ENCODE assay signal across 8 cellular contexts in the genomic region with DNA sequence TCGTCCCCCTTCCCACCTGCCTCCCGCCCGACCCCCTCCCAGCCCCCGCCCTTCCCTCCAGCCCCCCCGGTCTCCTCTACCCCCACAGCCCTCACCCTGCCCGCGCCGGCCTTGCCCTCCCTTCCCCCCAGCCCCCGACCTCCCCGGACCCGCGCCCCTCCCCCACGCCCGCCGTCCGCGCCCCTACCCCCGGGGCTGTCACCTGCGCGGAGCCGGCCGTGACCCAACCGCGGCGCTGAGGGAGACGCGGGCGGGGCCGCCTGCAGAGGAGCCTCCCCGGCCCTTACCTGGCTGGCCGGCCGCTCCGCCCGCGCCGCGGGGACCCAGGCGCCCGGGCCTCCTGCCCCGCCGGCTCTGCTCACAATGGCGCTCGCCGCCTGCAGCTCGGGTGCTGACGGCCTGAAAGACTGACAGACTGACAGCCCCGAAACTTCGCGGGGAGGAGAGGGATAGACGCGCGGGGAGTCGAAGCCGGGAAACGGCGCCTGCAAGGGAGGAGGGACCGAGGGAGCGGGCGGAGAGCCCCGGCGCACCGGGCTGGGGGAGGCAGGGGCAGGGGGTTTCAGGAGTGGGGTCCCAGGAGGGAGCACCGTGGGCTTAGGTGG. TPM values are rescaled to one million over a fixed set of nuclear protein-coding genes. Genes with fewer than 3 reads are reported as not detected.
DNase-seq lines count a peak whose midpoint lies in the region; ATAC-seq and TF ChIP-seq lines count a peak whose summit lies in the region.

No MANE protein-coding gene starts in this region.

- H3K9ac ChIP-seq in SK-N-SH, result no peak overlapping the region

- H3K9me2 ChIP-seq in SK-N-SH, result no peaks in the 10 kb centered on the region

- peaks cover 4 to 37% of the 10 kb centered on the region in 2 experiments; a peak in 1 of 4 replicates for H3K4me1 ChIP-seq in SK-N-SH (ENCODE audit: control insufficient read depth in 1 of 2, insufficient read depth in 2 of 2, low read depth in 1 of 2, low read length in 1 of 2)
- H3K4me1 ChIP-seq in psoas muscle, result peaks cover 5% of the 10 kb centered on the region

- no peak for TF ChIP-seq EP300 in SK-N-SH (IDR thresholded peaks at IDR 0.05; ENCODE audit: borderline replicate concordance in 1 of 2, low read depth in 1 of 2, low read length in 1 of 2)

- intact Hi-C loops in psoas muscle (cut with DNase I), result loop anchor here in 1 of 2 donors (5.0 kb wide), 1 partner anchor 64 kb away; a partner anchor contains a TSS

- peak overlapping the region; percentile 92 for H3K4me2 ChIP-seq in SK-N-SH

- H3K79me2 ChIP-seq in SK-N-SH (ENCODE audit: insufficient read depth), result no peaks in the 10 kb centered on the region

- POLR2A ChIA-PET in SK-N-SH (lab: Yijun Ruan, JAX), result no interaction called here

- H3K9me3 ChIP-seq in SK-N-SH, result no peaks in the 10 kb centered on the region
- H3K9me3 ChIP-seq in psoas muscle, result no peaks in the 10 kb centered on the region

- CTCF ChIA-PET in SK-N-SH (lab: Yijun Ruan, JAX), result interaction anchor here (1.0 to 12.5 kb wide), 5 partner anchors 16 to 41 kb away, joined by 3 to 132 read pairs (median 3); no protein-coding TSS in a partner anchor

- peak overlapping the region; percentile 61 to 70 for H3K4me3 ChIP-seq in SK-N-SH (ENCODE audit: low read depth in 2 of 2, low read length in 1 of 2)
- H3K4me3 ChIP-seq in fibroblast of villous mesenchyme (ENCODE audit: low read depth, low read length), result peak overlapping the region; percentile 81
- peak overlapping the region; percentile 70 for H3K4me3 ChIP-seq in psoas muscle

- H2AFZ ChIP-seq in SK-N-SH (ENCODE audit: low read depth), result 0 out of 2 replicates have a peak overlapping the region, but pooled peaks have one; percentile 59

- no peak overlapping the region; a peak in 1 of 4 replicates for H3K27ac ChIP-seq in SK-N-SH (ENCODE audit: low read depth in 2 of 2, low read length in 1 of 2)
- no peak overlapping the region for H3K27ac ChIP-seq in psoas muscle

- H3K36me3 ChIP-seq in SK-N-SH (replicated peaks in 1 of 2; ENCODE audit: control insufficient read depth in 1 of 2, insufficient read depth in 2 of 2, low read length in 1 of 2) (peaks cover 0 to 7% of the 10 kb centered on the region in 2 experiments), psoas muscle (ENCODE audit: insufficient read depth in 1 of 2, low read depth in 1 of 2) (no peaks in the 10 kb centered on the region)

- TF ChIP-seq CTCF in SK-N-SH (IDR thresholded peaks at IDR 0.05) (no peak), fibroblast of villous mesenchyme (IDR thresholded peaks at IDR 0.05; ENCODE audit: insufficient read depth, low read depth, low read length) (no peak), psoas muscle (IDR thresholded peaks at IDR 0.05) (no peak)

- peaks cover 14% of the 10 kb centered on the region for H3F3A ChIP-seq in SK-N-SH (replicated peaks; ENCODE audit: insufficient read depth)

- no peaks in the 10 kb centered on the region for H4K20me1 ChIP-seq in SK-N-SH (ENCODE audit: insufficient read depth)

- ATAC-seq in SK-N-SH treated with all-trans-retinoic acid at 6 μM for 48 hours (no peak), psoas muscle (no peak)

- TF ChIP-seq RAD21 in SK-N-SH (IDR thresholded peaks at IDR 0.05; ENCODE audit: low read length), result no peak

- 3% methylated on average over 37 of the region's 63 CpGs for WGBS in SK-N-SH (ENCODE audit: low lambda C conversion rate)
- 0 to 1% (median 1%) methylated on average over 52 to 61 of the region's 63 CpGs for WGBS in psoas muscle, 3 donors

- no peak for DNase-seq in SK-N-SH
- DNase-seq in activated CD8-positive, alpha-beta memory T cell treated with anti-CD3 and anti-CD28 coated beads, Interleukin-2, amount 50 U/mL, for 48 hours, result peak; percentile 69
- DNase-seq in fibroblast of villous mesenchyme (ENCODE audit: low read depth), result no peak
- DNase-seq in psoas muscle, result no peak
- DNase-seq in NCI-H1436 (lab: John Stamatoyannopoulos, UW), result no peak
- DNase-seq in SIG-M5 treated with dmso at 0.1 percent for 504 hours (lab: John Stamatoyannopoulos, UW; ENCODE audit: unreplicated experiment), result no peak
- no peak for DNase-seq in NCI-H1092 treated with DMSO at 0.1 percent for 48 hours (lab: John Stamatoyannopoulos, UW)

- peaks cover 10% of the 10 kb centered on the region for H3K27me3 ChIP-seq in SK-N-SH (ENCODE audit: insufficient read depth)
- H3K27me3 ChIP-seq in psoas muscle (ENCODE audit: insufficient read depth in 3 of 3, low read length in 2 of 3), result peaks cover 0 to 4% (median 0%) of the 10 kb centered on the region in 3 donors

TF ChIP-seq in SK-N-SH, 30 proteins besides CTCF, POLR2A, EP300 and RAD21:
- TF ChIP-seq TEAD4 (IDR thresholded peaks at IDR 0.05; ENCODE audit: borderline replicate concordance, insufficient read depth), result no peak
- TF ChIP-seq, protein P1, sequence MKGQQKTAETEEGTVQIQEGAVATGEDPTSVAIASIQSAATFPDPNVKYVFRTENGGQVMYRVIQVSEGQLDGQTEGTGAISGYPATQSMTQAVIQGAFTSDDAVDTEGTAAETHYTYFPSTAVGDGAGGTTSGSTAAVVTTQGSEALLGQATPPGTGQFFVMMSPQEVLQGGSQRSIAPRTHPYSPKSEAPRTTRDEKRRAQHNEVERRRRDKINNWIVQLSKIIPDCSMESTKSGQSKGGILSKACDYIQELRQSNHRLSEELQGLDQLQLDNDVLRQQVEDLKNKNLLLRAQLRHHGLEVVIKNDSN (IDR thresholded peaks at IDR 0.05; ENCODE audit: borderline replicate concordance, low read depth), result no peak
- TF ChIP-seq, protein P2, sequence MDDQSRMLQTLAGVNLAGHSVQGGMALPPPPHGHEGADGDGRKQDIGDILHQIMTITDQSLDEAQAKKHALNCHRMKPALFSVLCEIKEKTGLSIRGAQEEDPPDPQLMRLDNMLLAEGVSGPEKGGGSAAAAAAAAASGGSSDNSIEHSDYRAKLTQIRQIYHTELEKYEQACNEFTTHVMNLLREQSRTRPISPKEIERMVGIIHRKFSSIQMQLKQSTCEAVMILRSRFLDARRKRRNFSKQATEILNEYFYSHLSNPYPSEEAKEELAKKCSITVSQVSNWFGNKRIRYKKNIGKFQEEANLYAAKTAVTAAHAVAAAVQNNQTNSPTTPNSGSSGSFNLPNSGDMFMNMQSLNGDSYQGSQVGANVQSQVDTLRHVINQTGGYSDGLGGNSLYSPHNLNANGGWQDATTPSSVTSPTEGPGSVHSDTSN (IDR thresholded peaks at IDR 0.05), result peak; percentile 30; the same call in 1 of the 2 replicates
- TF ChIP-seq TAF1 (IDR thresholded peaks at IDR 0.05; ENCODE audit: borderline replicate concordance, low read depth, low read length), result no peak
- 0 out of 2 replicates have a peak, but pooled peaks have one; percentile 21 for TF ChIP-seq MXI1 (IDR thresholded peaks at IDR 0.05; ENCODE audit: low read depth, low read length)
- no peak for TF ChIP-seq FOXJ3 (CRISPR knock-in tag; IDR thresholded peaks at IDR 0.05)
- TF ChIP-seq EZH2phosphoT487 (IDR thresholded peaks at IDR 0.05; ENCODE audit: borderline replicate concordance, low read depth), result no peak
- no peak for TF ChIP-seq JUND (IDR thresholded peaks at IDR 0.05)
- no peak for TF ChIP-seq TCF12 (IDR thresholded peaks at IDR 0.05)

TF ChIP-seq in SK-N-SH treated with all-trans-retinoic acid at 6 μM for 48 hours, 23 proteins besides CTCF, POLR2A, EP300 and RAD21:
- TF ChIP-seq, protein P3, sequence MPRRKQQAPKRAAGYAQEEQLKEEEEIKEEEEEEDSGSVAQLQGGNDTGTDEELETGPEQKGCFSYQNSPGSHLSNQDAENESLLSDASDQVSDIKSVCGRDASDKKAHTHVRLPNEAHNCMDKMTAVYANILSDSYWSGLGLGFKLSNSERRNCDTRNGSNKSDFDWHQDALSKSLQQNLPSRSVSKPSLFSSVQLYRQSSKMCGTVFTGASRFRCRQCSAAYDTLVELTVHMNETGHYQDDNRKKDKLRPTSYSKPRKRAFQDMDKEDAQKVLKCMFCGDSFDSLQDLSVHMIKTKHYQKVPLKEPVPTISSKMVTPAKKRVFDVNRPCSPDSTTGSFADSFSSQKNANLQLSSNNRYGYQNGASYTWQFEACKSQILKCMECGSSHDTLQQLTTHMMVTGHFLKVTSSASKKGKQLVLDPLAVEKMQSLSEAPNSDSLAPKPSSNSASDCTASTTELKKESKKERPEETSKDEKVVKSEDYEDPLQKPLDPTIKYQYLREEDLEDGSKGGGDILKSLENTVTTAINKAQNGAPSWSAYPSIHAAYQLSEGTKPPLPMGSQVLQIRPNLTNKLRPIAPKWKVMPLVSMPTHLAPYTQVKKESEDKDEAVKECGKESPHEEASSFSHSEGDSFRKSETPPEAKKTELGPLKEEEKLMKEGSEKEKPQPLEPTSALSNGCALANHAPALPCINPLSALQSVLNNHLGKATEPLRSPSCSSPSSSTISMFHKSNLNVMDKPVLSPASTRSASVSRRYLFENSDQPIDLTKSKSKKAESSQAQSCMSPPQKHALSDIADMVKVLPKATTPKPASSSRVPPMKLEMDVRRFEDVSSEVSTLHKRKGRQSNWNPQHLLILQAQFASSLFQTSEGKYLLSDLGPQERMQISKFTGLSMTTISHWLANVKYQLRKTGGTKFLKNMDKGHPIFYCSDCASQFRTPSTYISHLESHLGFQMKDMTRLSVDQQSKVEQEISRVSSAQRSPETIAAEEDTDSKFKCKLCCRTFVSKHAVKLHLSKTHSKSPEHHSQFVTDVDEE (CRISPR knock-in tag; IDR thresholded peaks at IDR 0.05), result no peak

RNA-seq across cellular contexts. Expression of a gene that starts 0.5 kb away (rescaled TPM):
- polyA plus RNA-seq in SK-N-SH (2012; rRNA removed), result 2.6 and 4.1 TPM in 2 replicates
- polyA plus RNA-seq in SK-N-SH (2012; cell fraction: cytosol; rRNA removed), result 2.1 and 3.1 TPM in 2 replicates
- 10.0 and 12.6 TPM in 2 replicates for polyA plus RNA-seq in SK-N-SH (2012; cell fraction: nucleus; rRNA removed)
- total RNA-seq in fibroblast of villous mesenchyme, result 1.3 and 1.6 TPM in 2 replicates
- total RNA-seq in psoas muscle, result 1 to 10 TPM; 1.7 to 2.8 (median 2.3) TPM
- 1 to 10 TPM in 2 of 3 donors, under 1 TPM in 1; 0.87 to 1.3 (median 1.2) TPM for polyA plus RNA-seq in psoas muscle
